In the genomic region with DNA sequence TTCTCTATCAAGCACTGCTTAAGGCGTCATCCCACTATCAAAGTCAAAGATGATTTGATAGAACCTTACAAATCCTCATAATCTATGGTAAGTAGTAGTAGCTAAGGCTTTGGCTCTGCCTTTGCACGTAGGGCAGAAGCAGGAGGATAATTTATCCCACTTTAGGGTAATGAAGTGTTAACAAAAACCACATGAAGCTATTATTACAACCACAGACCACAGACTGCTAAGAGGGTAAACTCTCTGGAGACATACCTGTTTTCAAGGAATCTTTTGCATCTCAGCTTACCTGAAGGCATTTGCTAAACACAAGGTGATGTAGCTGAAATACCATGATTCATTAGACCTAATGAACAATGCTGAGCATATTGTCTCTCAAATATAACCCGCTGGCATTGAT, we compare ENCODE assay signal across 29 cellular contexts.
A peak's percentile ranks its signal among the peaks of the same experiment; 100 is the strongest.
DNase-seq lines count a peak whose midpoint lies in the region; ATAC-seq, FAIRE-seq and TF ChIP-seq lines count a peak whose summit lies in the region.
"Had no signal": no experiment of that assay in that cellular context is flagged by ENCODE, and none has a peak within 500 bp of the region (broad histone marks: within the 10 kb centered on the region; RNA-seq: fewer than 3 reads in every experiment).

No MANE protein-coding gene starts in this region.

- H3K27ac Mint-ChIP-seq in WTC11 (no peak overlapping the region), T-helper 17 cell (no peak overlapping the region), type B pancreatic cell (no peak overlapping the region)
- H3K27ac Mint-ChIP-seq: activated CD4-positive, alpha-beta T cell treated with anti-CD3 and anti-CD28 coated beads, Interleukin-2, amount 10 ng/mL, durations not matched to agents 7 days and 5 days; activated naive CD8-positive, alpha-beta T cell treated with anti-CD3 and anti-CD28 coated beads for 36 hours; activated T-cell treated with anti-CD3 and anti-CD28 coated beads, Interleukin-2, amount 50 U/mL, for 24 hours; B cell; CD8-positive, alpha-beta memory T cell; natural killer cell; stimulated activated memory B cell treated with anti-CD40 and anti-IgM and Interleukin-4, amounts not matched to agents 10 μg/mL and 1 μg/mL and 100 μg/mL, for 72 hours had no signal

- H3K4me3 Mint-ChIP-seq in WTC11 (no peak overlapping the region), T-helper 17 cell (no peak overlapping the region), type B pancreatic cell (no peak overlapping the region)
- H3K4me3 Mint-ChIP-seq: activated CD4-positive, alpha-beta T cell treated with anti-CD3 and anti-CD28 coated beads, Interleukin-2, amount 10 ng/mL, durations not matched to agents 7 days and 5 days; activated naive CD8-positive, alpha-beta T cell treated with anti-CD3 and anti-CD28 coated beads for 36 hours; activated T-cell treated with anti-CD3 and anti-CD28 coated beads, Interleukin-2, amount 50 U/mL, for 24 hours; B cell; CD8-positive, alpha-beta memory T cell; natural killer cell; stimulated activated memory B cell treated with anti-CD40 and anti-IgM and Interleukin-4, amounts not matched to agents 10 μg/mL and 1 μg/mL and 100 μg/mL, for 72 hours had no signal

- POLR2A ChIA-PET in WTC11 (lab: Charles Lee), result interaction anchor here (0.7 kb wide), 1 partner anchor 10 kb away, joined by 3 read pairs; no protein-coding TSS in a partner anchor

- peak; percentile 5 for DNase-seq in H4 (ENCODE audit: low spot score)
- peak; percentile 20 for DNase-seq in NCI-H2107 (lab: John Stamatoyannopoulos, UW)
- DNase-seq in WTC11 (ENCODE audit: low spot score), result no peak
- DNase-seq in glomerular visceral epithelial cell (ENCODE audit: extremely low spot score), result peak; percentile 29
- no peak for DNase-seq in T-helper 17 cell
- no peak for DNase-seq in D721Med (ENCODE audit: insufficient read length, low spot score)
- no peak for DNase-seq in type B pancreatic cell (ENCODE audit: extremely low spot score, unreplicated experiment)
- DNase-seq: ACHN; activated CD4-positive, alpha-beta T cell treated with anti-CD3 and anti-CD28 coated beads, Interleukin-2, amount 10 ng/mL, durations not matched to agents 7 days and 5 days; activated effector memory CD4-positive, alpha-beta T cell treated with anti-CD3 and anti-CD28 coated beads, Interleukin-2, amount 50 U/mL, for 16 hours; activated naive CD8-positive, alpha-beta T cell treated with anti-CD3 and anti-CD28 coated beads for 36 hours; activated T-cell treated with anti-CD3 and anti-CD28 coated beads, Interleukin-2, amount 50 U/mL, for 24 hours; CD8-positive, alpha-beta memory T cell; gastrocnemius medialis; HCEC 1CT; IMR-90; mucosa of descending colon; natural killer cell; NCI-H1048; NCI-H187 treated with DMSO at 0.1 percent for 48 hours; occipital lobe; psoas muscle; upper lobe of left lung; WERI-Rb-1 had no signal

- peak; percentile 39 for ATAC-seq in WTC11
- no peak for ATAC-seq in T-helper 17 cell
- no peak for ATAC-seq in HG03196 (IDR thresholded peaks at IDR 0.05; ENCODE audit: unreplicated experiment)
- ATAC-seq: gastrocnemius medialis; mucosa of descending colon; natural killer cell; psoas muscle; stimulated activated memory B cell treated with anti-CD40 and anti-IgM and Interleukin-4, amounts not matched to agents 10 μg/mL and 1 μg/mL and 100 μg/mL, for 72 hours had no signal

- H3K9me3 ChIP-seq in T-helper 17 cell (ENCODE audit: control insufficient read depth, low read length, poor library complexity, severe bottlenecking), result no peaks in the 10 kb centered on the region
- H3K9me3 ChIP-seq: gastrocnemius medialis, mucosa of descending colon, psoas muscle, SJSA1 had no signal

- 0 out of 2 replicates have a peak, but pooled peaks cover 3% of the 10 kb centered on the region for H3K36me3 Mint-ChIP-seq in WTC11
- H3K36me3 Mint-ChIP-seq in T-helper 17 cell (ENCODE audit: low read depth), result no peaks in the 10 kb centered on the region
- no peaks in the 10 kb centered on the region for H3K36me3 Mint-ChIP-seq in type B pancreatic cell
- H3K36me3 Mint-ChIP-seq: activated naive CD8-positive, alpha-beta T cell treated with anti-CD3 and anti-CD28 coated beads for 36 hours; CD8-positive, alpha-beta memory T cell; natural killer cell; stimulated activated memory B cell treated with anti-CD40 and anti-IgM and Interleukin-4, amounts not matched to agents 10 μg/mL and 1 μg/mL and 100 μg/mL, for 72 hours had no signal

- H3K27me3 Mint-ChIP-seq in WTC11 (ENCODE audit: low read depth) (no peaks in the 10 kb centered on the region), T-helper 17 cell (no peaks in the 10 kb centered on the region), type B pancreatic cell (peaks cover 34% of the 10 kb centered on the region)
- H3K27me3 Mint-ChIP-seq: activated CD4-positive, alpha-beta T cell treated with anti-CD3 and anti-CD28 coated beads, Interleukin-2, amount 10 ng/mL, durations not matched to agents 7 days and 5 days; activated naive CD8-positive, alpha-beta T cell treated with anti-CD3 and anti-CD28 coated beads for 36 hours; activated T-cell treated with anti-CD3 and anti-CD28 coated beads, Interleukin-2, amount 50 U/mL, for 24 hours; stimulated activated memory B cell treated with anti-CD40 and anti-IgM and Interleukin-4, amounts not matched to agents 10 μg/mL and 1 μg/mL and 100 μg/mL, for 72 hours had no signal

- TF ChIP-seq CTCF in WTC11 (IDR thresholded peaks at IDR 0.05) (no peak), D721Med (IDR thresholded peaks at IDR 0.05; ENCODE audit: insufficient read depth, missing control alignments) (no peak), type B pancreatic cell (conservative IDR thresholded peaks at IDR 0.05) (no peak)

- peaks cover 6% of the 10 kb centered on the region; the same call in 1 of the 2 replicates for H3K9me3 Mint-ChIP-seq in WTC11
- peaks cover under 1% of the 10 kb centered on the region for H3K9me3 Mint-ChIP-seq in type B pancreatic cell
- H3K9me3 Mint-ChIP-seq: activated CD4-positive, alpha-beta T cell treated with anti-CD3 and anti-CD28 coated beads, Interleukin-2, amount 10 ng/mL, durations not matched to agents 7 days and 5 days; activated naive CD8-positive, alpha-beta T cell treated with anti-CD3 and anti-CD28 coated beads for 36 hours; activated T-cell treated with anti-CD3 and anti-CD28 coated beads, Interleukin-2, amount 50 U/mL, for 24 hours; stimulated activated memory B cell treated with anti-CD40 and anti-IgM and Interleukin-4, amounts not matched to agents 10 μg/mL and 1 μg/mL and 100 μg/mL, for 72 hours had no signal

- CTCF ChIA-PET in WTC11 (lab: Charles Lee), result interaction anchor here (1.0 to 1.3 kb wide), 3 partner anchors 11 to 138 kb away, joined by 3 to 6 read pairs (median 4); no protein-coding TSS in a partner anchor

- H3K4me1 Mint-ChIP-seq in WTC11 (peaks cover 34% of the 10 kb centered on the region), T-helper 17 cell (no peaks in the 10 kb centered on the region), type B pancreatic cell (ENCODE audit: unreplicated experiment) (peaks cover 7% of the 10 kb centered on the region)
- H3K4me1 Mint-ChIP-seq: activated CD4-positive, alpha-beta T cell treated with anti-CD3 and anti-CD28 coated beads, Interleukin-2, amount 10 ng/mL, durations not matched to agents 7 days and 5 days; activated naive CD8-positive, alpha-beta T cell treated with anti-CD3 and anti-CD28 coated beads for 36 hours; B cell; CD8-positive, alpha-beta memory T cell; natural killer cell; stimulated activated memory B cell treated with anti-CD40 and anti-IgM and Interleukin-4, amounts not matched to agents 10 μg/mL and 1 μg/mL and 100 μg/mL, for 72 hours had no signal

- FAIRE-seq in D721Med (lab: Jason Lieb, UNC), result no peak
- FAIRE-seq: endometrium had no signal

TF ChIP-seq in WTC11, 78 proteins besides CTCF, POLR2A, EP300 and RAD21:
- TF ChIP-seq ZNF263 (CRISPR knock-in tag; IDR thresholded peaks at IDR 0.05; ENCODE audit: low read depth) (no peak), NR3C1 (CRISPR knock-in tag; conservative IDR thresholded peaks at IDR 0.05; ENCODE audit: low read depth) (no peak), NR1H2 (CRISPR knock-in tag; IDR thresholded peaks at IDR 0.05) (no peak), NFE2L1 (CRISPR knock-in tag; IDR thresholded peaks at IDR 0.05) (no peak)
- TF ChIP-seq, protein P1, sequence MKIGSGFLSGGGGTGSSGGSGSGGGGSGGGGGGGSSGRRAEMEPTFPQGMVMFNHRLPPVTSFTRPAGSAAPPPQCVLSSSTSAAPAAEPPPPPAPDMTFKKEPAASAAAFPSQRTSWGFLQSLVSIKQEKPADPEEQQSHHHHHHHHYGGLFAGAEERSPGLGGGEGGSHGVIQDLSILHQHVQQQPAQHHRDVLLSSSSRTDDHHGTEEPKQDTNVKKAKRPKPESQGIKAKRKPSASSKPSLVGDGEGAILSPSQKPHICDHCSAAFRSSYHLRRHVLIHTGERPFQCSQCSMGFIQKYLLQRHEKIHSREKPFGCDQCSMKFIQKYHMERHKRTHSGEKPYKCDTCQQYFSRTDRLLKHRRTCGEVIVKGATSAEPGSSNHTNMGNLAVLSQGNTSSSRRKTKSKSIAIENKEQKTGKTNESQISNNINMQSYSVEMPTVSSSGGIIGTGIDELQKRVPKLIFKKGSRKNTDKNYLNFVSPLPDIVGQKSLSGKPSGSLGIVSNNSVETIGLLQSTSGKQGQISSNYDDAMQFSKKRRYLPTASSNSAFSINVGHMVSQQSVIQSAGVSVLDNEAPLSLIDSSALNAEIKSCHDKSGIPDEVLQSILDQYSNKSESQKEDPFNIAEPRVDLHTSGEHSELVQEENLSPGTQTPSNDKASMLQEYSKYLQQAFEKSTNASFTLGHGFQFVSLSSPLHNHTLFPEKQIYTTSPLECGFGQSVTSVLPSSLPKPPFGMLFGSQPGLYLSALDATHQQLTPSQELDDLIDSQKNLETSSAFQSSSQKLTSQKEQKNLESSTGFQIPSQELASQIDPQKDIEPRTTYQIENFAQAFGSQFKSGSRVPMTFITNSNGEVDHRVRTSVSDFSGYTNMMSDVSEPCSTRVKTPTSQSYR (CRISPR knock-in tag; IDR thresholded peaks at IDR 0.05), result no peak
- TF ChIP-seq, protein P2, sequence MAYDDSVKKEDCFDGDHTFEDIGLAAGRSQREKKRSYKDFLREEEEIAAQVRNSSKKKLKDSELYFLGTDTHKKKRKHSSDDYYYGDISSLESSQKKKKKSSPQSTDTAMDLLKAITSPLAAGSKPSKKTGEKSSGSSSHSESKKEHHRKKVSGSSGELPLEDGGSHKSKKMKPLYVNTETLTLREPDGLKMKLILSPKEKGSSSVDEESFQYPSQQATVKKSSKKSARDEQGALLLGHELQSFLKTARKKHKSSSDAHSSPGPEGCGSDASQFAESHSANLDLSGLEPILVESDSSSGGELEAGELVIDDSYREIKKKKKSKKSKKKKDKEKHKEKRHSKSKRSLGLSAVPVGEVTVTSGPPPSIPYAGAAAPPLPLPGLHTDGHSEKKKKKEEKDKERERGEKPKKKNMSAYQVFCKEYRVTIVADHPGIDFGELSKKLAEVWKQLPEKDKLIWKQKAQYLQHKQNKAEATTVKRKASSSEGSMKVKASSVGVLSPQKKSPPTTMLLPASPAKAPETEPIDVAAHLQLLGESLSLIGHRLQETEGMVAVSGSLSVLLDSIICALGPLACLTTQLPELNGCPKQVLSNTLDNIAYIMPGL (CRISPR knock-in tag; IDR thresholded peaks at IDR 0.05), result no peak

Comparison
In these comparisons a context has a peak if more than half of its experiments do, and no peak if none do; other contexts are left out.
1. DNase-seq: peak in H4 (single experiment), NCI-H2107 (single experiment) and glomerular visceral epithelial cell (single experiment); none in WTC11 (single experiment), T-helper 17 cell (0 of 3), D721Med (single experiment) and type B pancreatic cell (single experiment).